ENCODE assay signal across 1 cellular context in the genomic region with DNA sequence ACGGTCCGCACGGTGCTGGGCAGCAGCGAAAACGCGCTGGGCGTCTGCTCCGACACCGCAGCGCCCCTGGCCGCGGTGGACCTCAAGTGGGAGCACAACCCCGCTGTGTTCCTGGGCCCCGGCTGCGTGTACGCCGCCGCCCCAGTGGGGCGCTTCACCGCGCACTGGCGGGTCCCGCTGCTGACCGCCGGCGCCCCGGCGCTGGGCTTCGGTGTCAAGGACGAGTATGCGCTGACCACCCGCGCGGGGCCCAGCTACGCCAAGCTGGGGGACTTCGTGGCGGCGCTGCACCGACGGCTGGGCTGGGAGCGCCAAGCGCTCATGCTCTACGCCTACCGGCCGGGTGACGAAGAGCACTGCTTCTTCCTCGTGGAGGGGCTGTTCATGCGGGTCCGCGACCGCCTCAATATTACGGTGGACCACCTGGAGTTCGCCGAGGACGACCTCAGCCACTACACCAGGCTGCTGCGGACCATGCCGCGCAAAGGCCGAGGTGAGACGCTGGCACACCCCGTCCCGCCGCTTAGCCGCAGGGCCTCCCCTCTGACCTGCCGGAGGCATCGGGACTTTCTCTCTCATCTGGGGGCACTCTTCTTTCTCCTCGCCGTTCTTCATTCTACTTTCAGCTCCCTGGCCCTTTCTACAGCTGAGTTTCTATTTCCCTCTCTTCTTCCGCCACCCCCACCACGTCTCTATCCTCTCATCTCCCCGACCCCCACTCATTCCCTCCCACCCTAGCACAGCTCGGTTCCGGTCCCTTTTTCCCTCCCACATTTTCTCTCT.
TF ChIP-seq lines count a peak whose summit lies in the region.

No MANE protein-coding gene starts in this region.

TF ChIP-seq in HepG2, 621 proteins besides CTCF, POLR2A, EP300 and RAD21 (continued from another document):
- TF ChIP-seq E2F1 (CRISPR knock-in tag; IDR thresholded peaks at IDR 0.05) (peak; percentile 24; the same call in 1 of the 2 replicates), HNRNPLL (IDR thresholded peaks at IDR 0.05; ENCODE audit: low read depth, low read length, poor library complexity, severe bottlenecking) (peak; percentile 89), HOXD1 (CRISPR knock-in tag; IDR thresholded peaks at IDR 0.05) (peak; percentile 71; the same call in 1 of the 2 replicates), MEIS1 (CRISPR knock-in tag; IDR thresholded peaks at IDR 0.05; ENCODE audit: borderline replicate concordance) (no peak), SALL2 (CRISPR knock-in tag; IDR thresholded peaks at IDR 0.05) (no peak), ZNF800 (CRISPR knock-in tag; IDR thresholded peaks at IDR 0.05) (peak; percentile 94), ZNF790 (CRISPR knock-in tag; IDR thresholded peaks at IDR 0.05; ENCODE audit: borderline replicate concordance) (no peak), ZNF256 (CRISPR knock-in tag; conservative IDR thresholded peaks at IDR 0.05) (0 out of 2 replicates have a peak, but pooled peaks have one; percentile 34), THAP8 (CRISPR knock-in tag; IDR thresholded peaks at IDR 0.05; ENCODE audit: borderline replicate concordance) (peak; percentile 81; the same call in 1 of the 2 replicates), UBTF (CRISPR knock-in tag; IDR thresholded peaks at IDR 0.05) (peak; percentile 65; the same call in 1 of the 2 replicates), GZF1 (CRISPR knock-in tag; IDR thresholded peaks at IDR 0.05) (no peak), ZNF136 (CRISPR knock-in tag; IDR thresholded peaks at IDR 0.05; ENCODE audit: low read depth) (no peak), ZNF737 (CRISPR knock-in tag; IDR thresholded peaks at IDR 0.05; ENCODE audit: borderline replicate concordance) (0 out of 2 replicates have a peak, but pooled peaks have one; percentile 38), ZNF296 (CRISPR knock-in tag; conservative IDR thresholded peaks at IDR 0.05) (0 out of 2 replicates have a peak, but pooled peaks have one; percentile 56), ZNF451 (CRISPR knock-in tag; IDR thresholded peaks at IDR 0.05) (no peak), ZNF550 (CRISPR knock-in tag; IDR thresholded peaks at IDR 0.05; ENCODE audit: borderline replicate concordance) (no peak), HDAC1 (CRISPR knock-in tag; IDR thresholded peaks at IDR 0.05) (peak; percentile 15; the same call in 1 of the 2 replicates), MTF1 (CRISPR knock-in tag; IDR thresholded peaks at IDR 0.05) (no peak), MYC (CRISPR knock-in tag; IDR thresholded peaks at IDR 0.05; ENCODE audit: borderline replicate concordance) (peak; percentile 39; the same call in 1 of the 2 replicates), ZHX2 (IDR thresholded peaks at IDR 0.05; ENCODE audit: low read depth) (no peak), ZHX2 (CRISPR knock-in tag; IDR thresholded peaks at IDR 0.05; ENCODE audit: borderline replicate concordance) (0 out of 2 replicates have a peak, but pooled peaks have one; percentile 70), ZNF264 (CRISPR knock-in tag; IDR thresholded peaks at IDR 0.05) (no peak), MTF2 (CRISPR knock-in tag; IDR thresholded peaks at IDR 0.05; ENCODE audit: borderline replicate concordance) (peak; percentile 94), ZNF484 (CRISPR knock-in tag; IDR thresholded peaks at IDR 0.05; ENCODE audit: borderline replicate concordance, low read depth) (no peak), SP2 (CRISPR knock-in tag; IDR thresholded peaks at IDR 0.05) (0 out of 2 replicates have a peak, but pooled peaks have one; percentile 19), ZNF615 (CRISPR knock-in tag; IDR thresholded peaks at IDR 0.05; ENCODE audit: borderline replicate concordance) (no peak), EED (CRISPR knock-in tag; IDR thresholded peaks at IDR 0.05) (peak; percentile 22; the same call in 1 of the 2 replicates), NFKB2 (CRISPR knock-in tag; IDR thresholded peaks at IDR 0.05; ENCODE audit: borderline replicate concordance) (peak; percentile 59; the same call in 1 of the 2 replicates), ZFP62 (CRISPR knock-in tag; IDR thresholded peaks at IDR 0.05) (no peak), ZFX (CRISPR knock-in tag; IDR thresholded peaks at IDR 0.05; ENCODE audit: low read depth) (0 out of 2 replicates have a peak, but pooled peaks have one; percentile 28), ZNF788 (CRISPR knock-in tag; IDR thresholded peaks at IDR 0.05; ENCODE audit: borderline replicate concordance) (0 out of 2 replicates have a peak, but pooled peaks have one; percentile 36)
